23 cellular contexts compared by ENCODE assay signal in the genomic region with DNA sequence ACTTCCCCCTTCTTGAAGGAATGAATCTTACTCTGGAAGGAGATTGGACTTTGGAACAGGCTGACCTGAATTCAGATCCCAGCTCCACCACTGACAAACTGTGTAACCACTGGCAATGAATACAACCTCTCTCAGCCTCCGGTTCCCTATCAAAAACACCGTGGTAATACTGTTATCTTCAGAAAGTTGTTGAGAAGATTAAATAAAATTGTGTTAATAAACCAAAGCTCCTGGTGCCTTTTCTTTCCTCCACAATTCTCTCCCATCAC.
"Had no signal": no experiment of that assay in that cellular context is flagged by ENCODE, and none has a peak within 500 bp of the region (broad histone marks: within the 10 kb centered on the region; RNA-seq: fewer than 3 reads in every experiment).

No MANE protein-coding gene starts in this region.

- ATAC-seq: activated CD4-positive, CD25-positive, alpha-beta regulatory T cell treated with anti-CD3 and anti-CD28 coated beads, Interleukin-2, amount 50 U/mL, for 24 hours; activated CD8-positive, alpha-beta T cell treated with anti-CD3 and anti-CD28 coated beads, Interleukin-2, amount 10 ng/mL, durations not matched to agents 7 days and 5 days; naive thymus-derived CD8-positive, alpha-beta T cell; right cardiac atrium; stimulated activated effector memory CD8-positive, alpha-beta T cell treated with anti-CD3 and anti-CD28 coated beads, Interleukin-12 subunit alpha, Interleukin-12 subunit beta, amount 100 ng/mL, for 72 hours; stimulated activated naive CD8-positive, alpha-beta T cell treated with anti-CD3 and anti-CD28 coated beads, Interleukin-15, amount 100 ng/mL, for 72 hours had no signal

- DNase-seq: activated CD4-positive, alpha-beta T cell treated with anti-CD3 and anti-CD28 coated beads, Interleukin-2, amount 10 ng/mL, durations not matched to agents 7 days and 5 days; activated CD8-positive, alpha-beta T cell treated with anti-CD3 and anti-CD28 coated beads, Interleukin-2, amount 10 ng/mL, durations not matched to agents 7 days and 5 days; activated gamma-delta T cell treated with Interleukin-2 at 50 U/mL for 16 hours; anterior cingulate cortex; caudate nucleus; glutamatergic neuron; hypothalamus; mesenchymal stem cell; naive thymus-derived CD8-positive, alpha-beta T cell; right cardiac atrium; stimulated activated CD4-positive, alpha-beta T cell treated with anti-CD3 and anti-CD28 coated beads, Interleukin-12 subunit alpha, Interleukin-12 subunit beta, amount 100 ng/mL, for 4 hours; stimulated activated naive CD8-positive, alpha-beta T cell treated with anti-CD3 and anti-CD28 coated beads, Interleukin-15, amount 100 ng/mL, for 72 hours; T-helper 2 cell had no signal

- H3K9me3 Mint-ChIP-seq: activated CD4-positive, alpha-beta T cell treated with anti-CD3 and anti-CD28 coated beads, Interleukin-2, amount 10 ng/mL, durations not matched to agents 7 days and 5 days; activated naive CD4-positive, alpha-beta T cell treated with anti-CD3 and anti-CD28 coated beads, Interleukin-2, amount 50 U/mL, for 24 hours; activated T-helper 1 cell treated with anti-CD3 and anti-CD28 coated beads, Interleukin-12 subunit alpha, Interleukin-12 subunit beta, Interleukin-2, Interleukin-4 antibody, amounts not matched to agents 30 ng/mL and 10 ng/mL and 1 ng/mL, durations not matched to agents 14 hours and 24 hours and 36 hours; naive thymus-derived CD8-positive, alpha-beta T cell; neural progenitor cell; stimulated activated effector memory CD8-positive, alpha-beta T cell treated with anti-CD3 and anti-CD28 coated beads, Interleukin-12 subunit alpha, Interleukin-12 subunit beta, amount 100 ng/mL, for 72 hours; stimulated activated naive CD8-positive, alpha-beta T cell treated with anti-CD3 and anti-CD28 coated beads, Interleukin-15, amount 100 ng/mL, for 72 hours had no signal

- H3K36me3 Mint-ChIP-seq: activated naive CD4-positive, alpha-beta T cell treated with anti-CD3 and anti-CD28 coated beads, Interleukin-2, amount 50 U/mL, for 24 hours; brain; naive thymus-derived CD8-positive, alpha-beta T cell; neural progenitor cell; stimulated activated effector memory CD8-positive, alpha-beta T cell treated with anti-CD3 and anti-CD28 coated beads, Interleukin-12 subunit alpha, Interleukin-12 subunit beta, amount 100 ng/mL, for 72 hours had no signal

- H3K4me1 ChIP-seq: neural progenitor cell, prostate gland had no signal

- H3K4me3 ChIP-seq: esophagus muscularis mucosa, neural progenitor cell, prostate gland, suprapubic skin, tibial nerve had no signal

- H3K4me2 ChIP-seq: neural progenitor cell had no signal

- H3K9ac ChIP-seq: neural progenitor cell had no signal

- H3K36me3 ChIP-seq: esophagus muscularis mucosa, neural progenitor cell, prostate gland, suprapubic skin, tibial nerve had no signal

- H3K9me3 ChIP-seq: esophagus muscularis mucosa, prostate gland, suprapubic skin, tibial nerve had no signal

- H3K4me1 Mint-ChIP-seq: activated CD4-positive, alpha-beta T cell treated with anti-CD3 and anti-CD28 coated beads, Interleukin-2, amount 10 ng/mL, durations not matched to agents 7 days and 5 days; activated naive CD4-positive, alpha-beta T cell treated with anti-CD3 and anti-CD28 coated beads, Interleukin-2, amount 50 U/mL, for 24 hours; naive thymus-derived CD8-positive, alpha-beta T cell; stimulated activated effector memory CD8-positive, alpha-beta T cell treated with anti-CD3 and anti-CD28 coated beads, Interleukin-12 subunit alpha, Interleukin-12 subunit beta, amount 100 ng/mL, for 72 hours; stimulated activated naive CD8-positive, alpha-beta T cell treated with anti-CD3 and anti-CD28 coated beads, Interleukin-15, amount 100 ng/mL, for 72 hours had no signal

- H3K27ac Mint-ChIP-seq: activated CD4-positive, alpha-beta T cell treated with anti-CD3 and anti-CD28 coated beads, Interleukin-2, amount 10 ng/mL, durations not matched to agents 7 days and 5 days; activated CD8-positive, alpha-beta T cell treated with anti-CD3 and anti-CD28 coated beads, Interleukin-2, amount 10 ng/mL, durations not matched to agents 7 days and 5 days; activated naive CD4-positive, alpha-beta T cell treated with anti-CD3 and anti-CD28 coated beads, Interleukin-2, amount 50 U/mL, for 24 hours; activated T-helper 1 cell treated with anti-CD3 and anti-CD28 coated beads, Interleukin-12 subunit alpha, Interleukin-12 subunit beta, Interleukin-2, Interleukin-4 antibody, amounts not matched to agents 30 ng/mL and 10 ng/mL and 1 ng/mL, durations not matched to agents 14 hours and 24 hours and 36 hours; naive thymus-derived CD8-positive, alpha-beta T cell; neural progenitor cell; stimulated activated effector memory CD8-positive, alpha-beta T cell treated with anti-CD3 and anti-CD28 coated beads, Interleukin-12 subunit alpha, Interleukin-12 subunit beta, amount 100 ng/mL, for 72 hours; stimulated activated naive CD8-positive, alpha-beta T cell treated with anti-CD3 and anti-CD28 coated beads, Interleukin-15, amount 100 ng/mL, for 72 hours had no signal

- H3K27ac ChIP-seq: esophagus muscularis mucosa, neural progenitor cell, prostate gland, suprapubic skin, tibial nerve had no signal

- H2AFZ ChIP-seq: neural progenitor cell had no signal

- H3K27me3 ChIP-seq: esophagus muscularis mucosa, neural progenitor cell, suprapubic skin, tibial nerve had no signal

- H3K4me3 Mint-ChIP-seq: activated CD4-positive, alpha-beta T cell treated with anti-CD3 and anti-CD28 coated beads, Interleukin-2, amount 10 ng/mL, durations not matched to agents 7 days and 5 days; activated CD8-positive, alpha-beta T cell treated with anti-CD3 and anti-CD28 coated beads, Interleukin-2, amount 10 ng/mL, durations not matched to agents 7 days and 5 days; activated naive CD4-positive, alpha-beta T cell treated with anti-CD3 and anti-CD28 coated beads, Interleukin-2, amount 50 U/mL, for 24 hours; activated T-helper 1 cell treated with anti-CD3 and anti-CD28 coated beads, Interleukin-12 subunit alpha, Interleukin-12 subunit beta, Interleukin-2, Interleukin-4 antibody, amounts not matched to agents 30 ng/mL and 10 ng/mL and 1 ng/mL, durations not matched to agents 14 hours and 24 hours and 36 hours; brain; naive thymus-derived CD8-positive, alpha-beta T cell; neural progenitor cell; stimulated activated effector memory CD8-positive, alpha-beta T cell treated with anti-CD3 and anti-CD28 coated beads, Interleukin-12 subunit alpha, Interleukin-12 subunit beta, amount 100 ng/mL, for 72 hours; stimulated activated naive CD8-positive, alpha-beta T cell treated with anti-CD3 and anti-CD28 coated beads, Interleukin-15, amount 100 ng/mL, for 72 hours had no signal
